9 cellular contexts compared by ENCODE assay signal in the genomic region with DNA sequence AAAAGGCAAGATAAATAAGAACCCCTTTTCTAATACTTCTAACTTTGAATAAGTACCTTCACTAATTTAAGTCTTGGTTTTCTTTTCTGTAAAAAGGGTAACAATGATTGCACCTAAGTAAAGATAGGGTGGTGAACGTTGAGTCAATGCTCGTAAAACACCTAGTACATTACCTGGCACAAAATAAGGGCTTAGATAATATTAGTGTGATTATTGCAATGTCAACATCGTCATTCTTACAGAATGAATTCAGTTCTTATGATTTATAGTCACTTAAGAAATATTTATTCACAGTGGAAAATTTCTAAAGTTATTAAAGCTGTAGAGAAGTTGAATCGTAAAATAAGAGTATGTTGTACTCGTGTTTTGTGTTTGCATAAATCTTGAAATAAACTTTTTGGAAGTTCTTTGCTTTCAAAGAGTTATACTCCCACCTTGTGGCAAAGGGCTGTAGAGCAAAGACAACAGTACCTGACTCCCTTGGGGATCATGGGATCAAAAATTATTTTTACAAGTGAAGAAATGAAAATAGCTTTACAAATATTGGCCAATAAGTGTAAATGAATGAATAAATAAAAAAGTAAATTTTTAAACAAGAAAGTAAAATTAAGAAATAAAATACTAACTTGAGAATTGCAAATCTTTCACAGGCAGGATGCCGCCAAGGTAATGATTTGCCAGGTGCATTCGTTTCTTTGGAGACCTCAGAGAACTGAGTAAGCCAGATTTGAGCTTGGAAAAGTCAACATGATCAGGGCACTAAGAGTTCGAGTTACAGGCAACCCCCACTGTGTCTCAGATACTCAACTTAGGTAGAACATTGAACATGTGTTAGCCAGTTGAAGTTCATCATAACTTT.
DNase-seq lines count a peak whose midpoint lies in the region; ATAC-seq, FAIRE-seq and TF ChIP-seq lines count a peak whose summit lies in the region.
"Had no signal": no experiment of that assay in that cellular context is flagged by ENCODE, and none has a peak within 500 bp of the region (broad histone marks: within the 10 kb centered on the region; RNA-seq: fewer than 3 reads in every experiment).

No MANE protein-coding gene starts in this region.

- ATAC-seq in GM18873 (IDR thresholded peaks at IDR 0.05; ENCODE audit: low FRiP score, unreplicated experiment): no peak

- no peaks in the 10 kb centered on the region for H3K36me3 Mint-ChIP-seq in osteocyte (ENCODE audit: unreplicated experiment)

- no peaks in the 10 kb centered on the region for H3K9me3 Mint-ChIP-seq in osteocyte (ENCODE audit: unreplicated experiment)
- H3K9me3 Mint-ChIP-seq: stimulated activated naive CD8-positive, alpha-beta T cell treated with anti-CD3 and anti-CD28 coated beads, Interleukin-15, Interleukin-2, amounts not matched to agents 100 ng/mL and 50 ng/mL, for 24 hours had no signal

- no peak for TF ChIP-seq POLR2A in H54 (IDR thresholded peaks at IDR 0.05; ENCODE audit: low read depth, low read length)

- DNase-seq in AG09319 (ENCODE audit: extremely low read depth, low read depth): peak; percentile 7
- DNase-seq in H54 (ENCODE audit: insufficient read length, low spot score): no peak
- peak; percentile 3 to 20 for DNase-seq in NOMO-1 (lab: John Stamatoyannopoulos, UW; ENCODE audit: unreplicated experiment in 2 of 2)
- DNase-seq in dedifferentiated amniotic fluid mesenchymal stem cell (ENCODE audit: extremely low spot score): peak; percentile 63
- no peak for DNase-seq in osteocyte (ENCODE audit: extremely low spot score, unreplicated experiment)
- no peak for DNase-seq in activated CD8-positive, alpha-beta memory T cell treated with anti-CD3 and anti-CD28 coated beads, Interleukin-2, amount 50 U/mL, for 48 hours
- no peak for DNase-seq in effector CD4-positive, alpha-beta T cell

- TF ChIP-seq CTCF in AG09319 (IDR thresholded peaks at IDR 0.05; ENCODE audit: low read depth, low read length) (peak; percentile 80), osteocyte (IDR thresholded peaks at IDR 0.05) (peak; percentile 72)

- H3K27ac Mint-ChIP-seq in osteocyte (ENCODE audit: unreplicated experiment): no peak overlapping the region
- H3K27ac Mint-ChIP-seq: stimulated activated naive CD8-positive, alpha-beta T cell treated with anti-CD3 and anti-CD28 coated beads, Interleukin-15, Interleukin-2, amounts not matched to agents 100 ng/mL and 50 ng/mL, for 24 hours had no signal

- H3K4me3 Mint-ChIP-seq in osteocyte (ENCODE audit: unreplicated experiment): no peak overlapping the region
- H3K4me3 Mint-ChIP-seq: stimulated activated naive CD8-positive, alpha-beta T cell treated with anti-CD3 and anti-CD28 coated beads, Interleukin-15, Interleukin-2, amounts not matched to agents 100 ng/mL and 50 ng/mL, for 24 hours had no signal

- peak; percentile 20 for FAIRE-seq in H54 (lab: Jason Lieb, UNC)

- peaks cover 5% of the 10 kb centered on the region for H3K4me1 Mint-ChIP-seq in osteocyte (ENCODE audit: unreplicated experiment)

- H3K27me3 Mint-ChIP-seq in osteocyte (ENCODE audit: unreplicated experiment): no peaks in the 10 kb centered on the region
- H3K27me3 Mint-ChIP-seq: stimulated activated naive CD8-positive, alpha-beta T cell treated with anti-CD3 and anti-CD28 coated beads, Interleukin-15, Interleukin-2, amounts not matched to agents 100 ng/mL and 50 ng/mL, for 24 hours had no signal

Comparison
In these comparisons a context has a peak if more than half of its experiments do, and no peak if none do; other contexts are left out.
1. DNase-seq: peak in AG09319 (single experiment), NOMO-1 (2 of 2) and dedifferentiated amniotic fluid mesenchymal stem cell (single experiment); none in H54 (single experiment), osteocyte (single experiment), activated CD8-positive, alpha-beta memory T cell treated with anti-CD3 and anti-CD28 coated beads, Interleukin-2, amount 50 U/mL, for 48 hours (single experiment) and effector CD4-positive, alpha-beta T cell (single experiment).